ENCODE assay signal across 13 cellular contexts in the genomic region with DNA sequence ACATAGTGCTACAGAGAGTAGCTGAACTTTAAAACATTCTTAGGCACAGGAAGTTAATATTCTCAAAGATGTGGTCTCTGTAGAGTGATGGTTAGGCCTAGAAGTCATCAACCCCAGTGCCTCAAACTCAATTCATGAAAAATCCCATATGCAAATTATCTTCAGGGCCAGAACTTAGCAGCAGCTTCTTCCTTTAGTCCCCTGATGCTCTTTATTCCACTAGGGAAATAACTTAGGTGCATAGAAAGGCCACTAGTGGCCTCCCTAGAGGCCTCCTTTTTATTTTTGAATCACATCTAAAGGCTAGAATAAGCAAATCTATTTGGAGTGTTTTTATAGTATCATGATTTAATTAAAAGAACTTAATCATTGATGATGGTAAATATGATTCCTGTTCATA.
A peak's percentile ranks its signal among the peaks of the same experiment; 100 is the strongest.
DNase-seq lines count a peak whose midpoint lies in the region; ATAC-seq, FAIRE-seq and TF ChIP-seq lines count a peak whose summit lies in the region.
"Had no signal": no experiment of that assay in that cellular context is flagged by ENCODE, and none has a peak within 500 bp of the region (broad histone marks: within the 10 kb centered on the region; RNA-seq: fewer than 3 reads in every experiment).

No MANE protein-coding gene starts in this region.

- CTCF ChIA-PET in endothelial cell of umbilical vein (lab: Charles Lee), result interaction anchor here (0.6 to 3.5 kb wide), 20 partner anchors 8 to 486 kb away, joined by 3 to 26 read pairs (median 4); a partner anchor contains a TSS

- ATAC-seq in activated naive CD8-positive, alpha-beta T cell treated with anti-CD3 and anti-CD28 coated beads, Interleukin-2, amount 50 U/mL, for 24 hours, result peak; percentile 54
- peak; percentile 41 for ATAC-seq in stimulated activated naive CD8-positive, alpha-beta T cell treated with anti-CD3 and anti-CD28 coated beads, Interleukin-15, Interleukin-2, amounts not matched to agents 100 U/mL and 50 U/mL, for 24 hours
- no peak for ATAC-seq in HG03108 (IDR thresholded peaks at IDR 0.05; ENCODE audit: unreplicated experiment)

- TF ChIP-seq POLR2A in endothelial cell of umbilical vein (IDR thresholded peaks at IDR 0.05; ENCODE audit: low read depth, low read length) (no peak), testis (IDR thresholded peaks at IDR 0.05) (no peak)

- no peak overlapping the region for H3K27ac Mint-ChIP-seq in activated naive CD8-positive, alpha-beta T cell treated with anti-CD3 and anti-CD28 coated beads, Interleukin-2, amount 50 U/mL, for 24 hours
- H3K27ac Mint-ChIP-seq in activated naive CD8-positive, alpha-beta T cell treated with anti-CD3 and anti-CD28 coated beads for 36 hours, result no peak overlapping the region
- H3K27ac Mint-ChIP-seq: activated CD4-positive, alpha-beta memory T cell treated with anti-CD3 and anti-CD28 coated beads for 36 hours; CD14-positive monocyte had no signal

- H3K4me2 ChIP-seq in endothelial cell of umbilical vein (ENCODE audit: insufficient read depth, low read length), result no peak overlapping the region

- TF ChIP-seq CTCF in LNCaP clone FGC (IDR thresholded peaks at IDR 0.05; ENCODE audit: control insufficient read depth, extremely low read depth, insufficient read depth) (peak; percentile 43), endothelial cell of umbilical vein (IDR thresholded peaks at IDR 0.05; ENCODE audit: extremely low read depth in 1 of 2, insufficient read depth in 1 of 2, low read depth in 1 of 2, low read length in 2 of 2) (peak; percentile 19 to 21), testis (IDR thresholded peaks at IDR 0.05) (peak in 1 of 3 experiments; percentile 11)

- no peaks in the 10 kb centered on the region for H3K4me1 ChIP-seq in endothelial cell of umbilical vein (ENCODE audit: control insufficient read depth, extremely low read depth, insufficient read depth, low read length)
- H3K4me1 ChIP-seq in testis, result no peaks in the 10 kb centered on the region

- BruUV-seq in endothelial cell of umbilical vein (replicated peaks; lab: Mats Ljungman, UMichigan), result no TSS peak

- no peaks in the 10 kb centered on the region for H3K27me3 ChIP-seq in endothelial cell of umbilical vein (ENCODE audit: control insufficient read depth in 2 of 2, insufficient read depth in 2 of 2, low read length in 2 of 2)
- H3K27me3 ChIP-seq in testis, result no peaks in the 10 kb centered on the region

- no peak overlapping the region for H2AFZ ChIP-seq in endothelial cell of umbilical vein (ENCODE audit: low read depth, low read length)

- H3K9me1 ChIP-seq in endothelial cell of umbilical vein (replicated peaks; ENCODE audit: control insufficient read depth, extremely low read depth, insufficient read depth, low read length), result no peaks in the 10 kb centered on the region

- H3K9ac ChIP-seq in endothelial cell of umbilical vein (replicated peaks; ENCODE audit: extremely low read depth, insufficient read depth, low read length), result no peak overlapping the region

- H3K27ac ChIP-seq in endothelial cell of umbilical vein (ENCODE audit: insufficient read depth, low read depth, low read length) (no peak overlapping the region), testis (no peak overlapping the region)

- H3K4me1 Mint-ChIP-seq in activated naive CD8-positive, alpha-beta T cell treated with anti-CD3 and anti-CD28 coated beads, Interleukin-2, amount 50 U/mL, for 24 hours, result peaks cover 2% of the 10 kb centered on the region
- no peaks in the 10 kb centered on the region for H3K4me1 Mint-ChIP-seq in activated naive CD8-positive, alpha-beta T cell treated with anti-CD3 and anti-CD28 coated beads for 36 hours
- H3K4me1 Mint-ChIP-seq: CD14-positive monocyte, naive B cell had no signal

- H3K9me3 ChIP-seq in endothelial cell of umbilical vein (replicated peaks; ENCODE audit: control insufficient read depth, insufficient read depth, low read length), result no peaks in the 10 kb centered on the region
- no peaks in the 10 kb centered on the region for H3K9me3 ChIP-seq in testis

- H4K20me1 ChIP-seq in endothelial cell of umbilical vein (replicated peaks; ENCODE audit: control insufficient read depth, extremely low read depth, insufficient read depth, low read length), result no peaks in the 10 kb centered on the region

- H3K4me3 ChIP-seq in LNCaP clone FGC (ENCODE audit: low read depth, low read length) (no peak overlapping the region), endothelial cell of umbilical vein (replicated peaks in 1 of 3; ENCODE audit: insufficient read depth in 1 of 3, low read depth in 1 of 3, low read length in 3 of 3) (no peak overlapping the region), testis (no peak overlapping the region)

- H3K36me3 ChIP-seq in endothelial cell of umbilical vein (ENCODE audit: control insufficient read depth in 2 of 2, extremely low read depth in 1 of 2, insufficient read depth in 2 of 2, low read length in 2 of 2) (peaks cover 0 to 9% of the 10 kb centered on the region in 2 experiments), testis (ENCODE audit: low read depth, missing control alignments) (no peaks in the 10 kb centered on the region)

- no peak overlapping the region for H3K4me3 Mint-ChIP-seq in activated naive CD8-positive, alpha-beta T cell treated with anti-CD3 and anti-CD28 coated beads, Interleukin-2, amount 50 U/mL, for 24 hours
- H3K4me3 Mint-ChIP-seq in activated naive CD8-positive, alpha-beta T cell treated with anti-CD3 and anti-CD28 coated beads for 36 hours, result no peak overlapping the region
- H3K4me3 Mint-ChIP-seq: activated CD4-positive, alpha-beta memory T cell treated with anti-CD3 and anti-CD28 coated beads for 36 hours; CD14-positive monocyte; naive B cell had no signal

- no peaks in the 10 kb centered on the region for H3K79me2 ChIP-seq in endothelial cell of umbilical vein (ENCODE audit: control insufficient read depth, insufficient read depth, low read length)

- H3K9me3 Mint-ChIP-seq in activated naive CD8-positive, alpha-beta T cell treated with anti-CD3 and anti-CD28 coated beads, Interleukin-2, amount 50 U/mL, for 24 hours, result no peaks in the 10 kb centered on the region
- H3K9me3 Mint-ChIP-seq in activated naive CD8-positive, alpha-beta T cell treated with anti-CD3 and anti-CD28 coated beads for 36 hours, result no peaks in the 10 kb centered on the region
- H3K9me3 Mint-ChIP-seq: activated CD4-positive, alpha-beta memory T cell treated with anti-CD3 and anti-CD28 coated beads for 36 hours; naive B cell had no signal

- no peaks in the 10 kb centered on the region for H3K27me3 Mint-ChIP-seq in activated naive CD8-positive, alpha-beta T cell treated with anti-CD3 and anti-CD28 coated beads, Interleukin-2, amount 50 U/mL, for 24 hours
- H3K27me3 Mint-ChIP-seq in activated naive CD8-positive, alpha-beta T cell treated with anti-CD3 and anti-CD28 coated beads for 36 hours, result peaks cover 3% of the 10 kb centered on the region
- H3K27me3 Mint-ChIP-seq: activated CD4-positive, alpha-beta memory T cell treated with anti-CD3 and anti-CD28 coated beads for 36 hours; naive B cell had no signal

- intact Hi-C loops in endothelial cell of umbilical vein (cut with micrococcal nuclease) (no loop called here), testis (cut with DNase I; ENCODE audit: low total_unique reads) (no loop called here)

- FAIRE-seq in endothelial cell of umbilical vein (lab: Jason Lieb, UNC), result peak; percentile 80
- FAIRE-seq: RCC 7860 had no signal

- peaks cover 14% of the 10 kb centered on the region for H3K36me3 Mint-ChIP-seq in activated naive CD8-positive, alpha-beta T cell treated with anti-CD3 and anti-CD28 coated beads, Interleukin-2, amount 50 U/mL, for 24 hours (ENCODE audit: low read depth)
- peaks cover 9% of the 10 kb centered on the region for H3K36me3 Mint-ChIP-seq in activated naive CD8-positive, alpha-beta T cell treated with anti-CD3 and anti-CD28 coated beads for 36 hours
- H3K36me3 Mint-ChIP-seq: naive B cell had no signal

- dilution Hi-C loops in endothelial cell of umbilical vein (cut with MboI; ENCODE audit: extremely low pct_ligation_motif_present, low sequenced_read_pairs), result no loop called here

- DNase-seq in activated naive CD8-positive, alpha-beta T cell treated with anti-CD3 and anti-CD28 coated beads, Interleukin-2, amount 50 U/mL, for 24 hours, result no peak
- no peak for DNase-seq in activated naive CD8-positive, alpha-beta T cell treated with anti-CD3 and anti-CD28 coated beads for 36 hours
- DNase-seq in LNCaP clone FGC (ENCODE audit: low read depth) (no peak), endothelial cell of umbilical vein (ENCODE audit: low read depth, low spot score) (no peak), testis (no peak), activated T-cell treated with anti-CD3 and anti-CD28 coated beads for 4 hours (no peak)
- DNase-seq in stimulated activated naive CD8-positive, alpha-beta T cell treated with anti-CD3 and anti-CD28 coated beads, Interleukin-15, Interleukin-2, amounts not matched to agents 100 U/mL and 50 U/mL, for 24 hours, result no peak
- DNase-seq: activated CD4-positive, alpha-beta memory T cell treated with anti-CD3 and anti-CD28 coated beads for 36 hours; naive B cell; NCI-H1092 had no signal

- POLR2A ChIA-PET in endothelial cell of umbilical vein (lab: Charles Lee), result no interaction called here

TF ChIP-seq in endothelial cell of umbilical vein, 7 proteins besides CTCF, POLR2A, EP300 and RAD21:
- TF ChIP-seq MYC (IDR thresholded peaks at IDR 0.05; ENCODE audit: low read depth, low read length) (no peak), FOS (IDR thresholded peaks at IDR 0.05; ENCODE audit: borderline replicate concordance, insufficient read depth, low read length) (no peak), JUN (IDR thresholded peaks at IDR 0.05; ENCODE audit: borderline replicate concordance, insufficient read depth, insufficient read length, low read depth) (no peak), EZH2 (IDR thresholded peaks at IDR 0.05; ENCODE audit: borderline replicate concordance, low read depth, low read length, severe bottlenecking) (no peak), POLR2AphosphoS5 (IDR thresholded peaks at IDR 0.05; ENCODE audit: insufficient read depth, low read depth, low read length) (no peak), GATA2 (IDR thresholded peaks at IDR 0.05; ENCODE audit: insufficient read depth, insufficient read length, low read depth, low read length) (no peak)
- TF ChIP-seq, protein P1, sequence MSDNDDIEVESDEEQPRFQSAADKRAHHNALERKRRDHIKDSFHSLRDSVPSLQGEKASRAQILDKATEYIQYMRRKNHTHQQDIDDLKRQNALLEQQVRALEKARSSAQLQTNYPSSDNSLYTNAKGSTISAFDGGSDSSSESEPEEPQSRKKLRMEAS (IDR thresholded peaks at IDR 0.05; ENCODE audit: insufficient read depth, insufficient read length), result no peak
